In the genomic region with DNA sequence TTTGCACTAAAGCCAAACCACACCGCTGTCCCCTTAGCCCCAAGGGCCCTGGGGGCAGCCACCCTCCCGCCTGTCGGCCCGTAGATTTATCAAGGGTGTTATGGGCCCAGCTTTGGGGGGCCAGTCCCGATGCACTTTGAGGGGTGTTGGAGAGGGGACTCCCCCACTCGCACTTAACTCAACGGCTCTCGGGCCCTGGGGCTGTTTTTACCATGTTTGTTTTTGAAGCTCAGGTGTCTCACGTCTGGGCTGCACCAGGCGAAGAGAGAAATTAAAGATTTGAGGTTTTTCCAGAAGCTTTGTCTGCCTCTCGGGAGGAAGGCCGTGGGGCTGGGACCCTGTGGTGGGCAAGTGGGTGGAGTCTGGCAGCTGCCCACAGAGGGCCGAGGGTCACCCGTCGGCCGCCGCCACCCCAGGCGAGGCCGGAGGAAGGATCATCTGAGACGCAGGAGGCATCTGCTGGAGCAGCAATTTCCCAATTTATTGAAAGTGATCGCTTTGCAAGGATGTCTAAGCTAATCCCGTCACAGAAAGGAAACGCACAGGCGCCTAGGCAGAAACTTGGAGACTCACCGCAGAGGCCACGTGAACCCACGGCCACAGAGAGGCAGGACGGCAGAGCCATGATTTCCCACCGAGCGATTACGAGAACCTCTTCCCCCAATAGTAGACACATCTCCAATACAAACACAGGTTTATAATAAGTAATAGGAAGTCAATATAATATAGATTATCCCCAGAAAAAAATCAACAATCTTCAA, we compare ENCODE assay signal across 23 cellular contexts. TPM values are rescaled to one million over a fixed set of nuclear protein-coding genes. Genes with fewer than 3 reads are reported as not detected.
DNase-seq lines count a peak whose midpoint lies in the region; ATAC-seq, FAIRE-seq and TF ChIP-seq lines count a peak whose summit lies in the region.
"Had no signal": no experiment of that assay in that cellular context is flagged by ENCODE, and none has a peak within 500 bp of the region (broad histone marks: within the 10 kb centered on the region; RNA-seq: fewer than 3 reads in every experiment).

No MANE protein-coding gene starts in this region.

- no peak overlapping the region for H3K4me3 ChIP-seq in astrocyte (ENCODE audit: insufficient read depth, low read depth, low read length)
- H3K4me3 ChIP-seq: lung had no signal

- no peaks in the 10 kb centered on the region for H3K9me3 Mint-ChIP-seq in natural killer cell
- no peaks in the 10 kb centered on the region for H3K9me3 Mint-ChIP-seq in natural killer cell treated with Interleukin-12 subunit alpha and Interleukin-12 subunit beta and Interleukin-15 and Interleukin-18, amount 100 ng/mL, for 72 hours
- H3K9me3 Mint-ChIP-seq in astrocyte (ENCODE audit: unreplicated experiment): no peaks in the 10 kb centered on the region
- no peaks in the 10 kb centered on the region for H3K9me3 Mint-ChIP-seq in nephron
- no peaks in the 10 kb centered on the region for H3K9me3 Mint-ChIP-seq in activated naive CD8-positive, alpha-beta T cell treated with anti-CD3 and anti-CD28 coated beads for 36 hours

- no peak overlapping the region for H2AFZ ChIP-seq in astrocyte (ENCODE audit: low read depth, low read length)

- no peak overlapping the region for H3K9ac ChIP-seq in astrocyte (ENCODE audit: low read length)

- no peaks in the 10 kb centered on the region for H3K27me3 ChIP-seq in astrocyte (ENCODE audit: insufficient read depth, low read length)
- H3K27me3 ChIP-seq: right lobe of liver had no signal

- H3K36me3 Mint-ChIP-seq in natural killer cell: no peaks in the 10 kb centered on the region
- no peaks in the 10 kb centered on the region for H3K36me3 Mint-ChIP-seq in natural killer cell treated with Interleukin-12 subunit alpha and Interleukin-12 subunit beta and Interleukin-15 and Interleukin-18, amount 100 ng/mL, for 72 hours
- H3K36me3 Mint-ChIP-seq in astrocyte (ENCODE audit: low read depth, unreplicated experiment): peaks cover 4% of the 10 kb centered on the region
- H3K36me3 Mint-ChIP-seq in nephron (ENCODE audit: low read depth): peaks cover 24% of the 10 kb centered on the region
- no peaks in the 10 kb centered on the region for H3K36me3 Mint-ChIP-seq in activated naive CD8-positive, alpha-beta T cell treated with anti-CD3 and anti-CD28 coated beads for 36 hours

- intact Hi-C loops in natural killer cell (cut with micrococcal nuclease): loop anchor here (5.0 kb wide), 1 partner anchor 36 kb away; the partner anchor contains the start of genes ARFRP1 and ZGPAT

- no peaks in the 10 kb centered on the region for H3K36me3 ChIP-seq in astrocyte (ENCODE audit: insufficient read depth, low read length)

- H3K27ac Mint-ChIP-seq in natural killer cell (no peak overlapping the region), astrocyte (ENCODE audit: unreplicated experiment) (no peak overlapping the region), nephron (peak overlapping the region in 2 of 3 experiments; percentile 26 to 78)
- H3K27ac Mint-ChIP-seq in natural killer cell treated with Interleukin-12 subunit alpha and Interleukin-12 subunit beta and Interleukin-15 and Interleukin-18, amount 100 ng/mL, for 72 hours: no peak overlapping the region
- no peak overlapping the region for H3K27ac Mint-ChIP-seq in activated naive CD8-positive, alpha-beta T cell treated with anti-CD3 and anti-CD28 coated beads for 36 hours
- H3K27ac Mint-ChIP-seq: activated CD8-positive, alpha-beta T cell treated with anti-CD3 and anti-CD28 coated beads, Interleukin-2, amount 10 ng/mL, durations not matched to agents 7 days and 5 days had no signal

- FAIRE-seq in astrocyte (lab: Jason Lieb, UNC): no peak
- FAIRE-seq: urothelium cell line had no signal

- ATAC-seq in natural killer cell (no peak), HG02610 (IDR thresholded peaks at IDR 0.05; ENCODE audit: unreplicated experiment) (no peak)
- ATAC-seq in natural killer cell treated with Interleukin-12 subunit alpha and Interleukin-12 subunit beta and Interleukin-15 and Interleukin-18, amount 100 ng/mL, for 72 hours: no peak
- ATAC-seq: activated CD8-positive, alpha-beta T cell treated with anti-CD3 and anti-CD28 coated beads, Interleukin-2, amount 10 ng/mL, durations not matched to agents 7 days and 5 days; right lobe of liver had no signal

- peaks cover 21% of the 10 kb centered on the region for H4K20me1 ChIP-seq in astrocyte (ENCODE audit: insufficient read depth, low read length)

- H3K4me2 ChIP-seq in astrocyte (ENCODE audit: low read length): no peak overlapping the region

- no peak for DNase-seq in natural killer cell
- DNase-seq in natural killer cell treated with Interleukin-12 subunit alpha and Interleukin-12 subunit beta and Interleukin-15 and Interleukin-18, amount 100 ng/mL, for 72 hours (ENCODE audit: low spot score): no peak
- DNase-seq in astrocyte (ENCODE audit: low read depth): no peak
- no peak for DNase-seq in activated naive CD8-positive, alpha-beta T cell treated with anti-CD3 and anti-CD28 coated beads for 36 hours
- DNase-seq in iPS-NIHi11 (ENCODE audit: low spot score): no peak
- DNase-seq in GF-D8 (lab: John Stamatoyannopoulos, UW): no peak
- DNase-seq: activated CD4-positive, CD25-positive, alpha-beta regulatory T cell treated with anti-CD3 and anti-CD28 coated beads, Interleukin-2, amount 50 U/mL, for 72 hours; activated CD8-positive, alpha-beta T cell treated with anti-CD3 and anti-CD28 coated beads, Interleukin-2, amount 10 ng/mL, durations not matched to agents 7 days and 5 days; activated gamma-delta T cell treated with Interleukin-2 at 50 U/mL for 16 hours; activated T-cell treated with anti-CD3 and anti-CD28 coated beads, Interleukin-2, amount 50 U/mL, for 1 hour; amniotic stem cell; islet precursor cell; MM.1S; NCI-H1436; NCI-H526 treated with DMSO at 0.1 percent for 48 hours; occipital lobe; SW 1271 had no signal

- no peaks in the 10 kb centered on the region for H3K27me3 Mint-ChIP-seq in natural killer cell (ENCODE audit: low read depth in 2 of 2)
- no peaks in the 10 kb centered on the region for H3K27me3 Mint-ChIP-seq in natural killer cell treated with Interleukin-12 subunit alpha and Interleukin-12 subunit beta and Interleukin-15 and Interleukin-18, amount 100 ng/mL, for 72 hours
- H3K27me3 Mint-ChIP-seq in astrocyte (ENCODE audit: low read depth, unreplicated experiment): no peaks in the 10 kb centered on the region
- H3K27me3 Mint-ChIP-seq in nephron (ENCODE audit: low read depth): no peaks in the 10 kb centered on the region
- no peaks in the 10 kb centered on the region for H3K27me3 Mint-ChIP-seq in activated naive CD8-positive, alpha-beta T cell treated with anti-CD3 and anti-CD28 coated beads for 36 hours

- H3K4me3 Mint-ChIP-seq in natural killer cell (peak overlapping the region; percentile 67), astrocyte (ENCODE audit: unreplicated experiment) (peak overlapping the region; percentile 55), nephron (peak overlapping the region; percentile 45 to 58 (median 46))
- no peak overlapping the region for H3K4me3 Mint-ChIP-seq in natural killer cell treated with Interleukin-12 subunit alpha and Interleukin-12 subunit beta and Interleukin-15 and Interleukin-18, amount 100 ng/mL, for 72 hours
- no peak overlapping the region for H3K4me3 Mint-ChIP-seq in activated naive CD8-positive, alpha-beta T cell treated with anti-CD3 and anti-CD28 coated beads for 36 hours
- H3K4me3 Mint-ChIP-seq: activated CD8-positive, alpha-beta T cell treated with anti-CD3 and anti-CD28 coated beads, Interleukin-2, amount 10 ng/mL, durations not matched to agents 7 days and 5 days had no signal

- no peaks in the 10 kb centered on the region for H3K9me3 ChIP-seq in astrocyte (ENCODE audit: insufficient read depth, low read depth, low read length)
- H3K9me3 ChIP-seq: right lobe of liver had no signal

- no peak overlapping the region for H3K27ac ChIP-seq in astrocyte (ENCODE audit: low read depth, low read length)
- H3K27ac ChIP-seq: C4-2B had no signal

- H3K79me2 ChIP-seq in astrocyte (ENCODE audit: insufficient read depth, low read length): peaks cover 8% of the 10 kb centered on the region

- peaks cover 15% of the 10 kb centered on the region for H3K4me1 ChIP-seq in astrocyte (ENCODE audit: insufficient read depth, low read length)

- H3K4me1 Mint-ChIP-seq in natural killer cell (peaks cover 0 to 12% of the 10 kb centered on the region in 2 donors), astrocyte (ENCODE audit: low read depth, unreplicated experiment) (no peaks in the 10 kb centered on the region), nephron (peaks cover 4% of the 10 kb centered on the region)
- no peaks in the 10 kb centered on the region for H3K4me1 Mint-ChIP-seq in natural killer cell treated with Interleukin-12 subunit alpha and Interleukin-12 subunit beta and Interleukin-15 and Interleukin-18, amount 100 ng/mL, for 72 hours (ENCODE audit: low read depth in 2 of 2)
- H3K4me1 Mint-ChIP-seq in activated naive CD8-positive, alpha-beta T cell treated with anti-CD3 and anti-CD28 coated beads for 36 hours: no peaks in the 10 kb centered on the region

- no peak for TF ChIP-seq CTCF in natural killer cell (IDR thresholded peaks at IDR 0.05)
- no peak for TF ChIP-seq CTCF in astrocyte (IDR thresholded peaks at IDR 0.05; ENCODE audit: insufficient read depth, low read depth, low read length)
- no peak for TF ChIP-seq CTCF in nephron (IDR thresholded peaks at IDR 0.05; ENCODE audit: unreplicated experiment in 3 of 3)

RNA-seq across cellular contexts. Expression of gene SLC2A4RG, which starts 3.8 kb away (rescaled TPM):
- total RNA-seq in natural killer cell: 100 to 1,000 TPM in 1 of 3 donors, 10 to 100 TPM in 2; 90.4 to 100 (median 95.5) TPM
- total RNA-seq in natural killer cell treated with Interleukin-12 subunit alpha and Interleukin-12 subunit beta and Interleukin-15 and Interleukin-18, amount 100 ng/mL, for 72 hours: 10 to 100 TPM; 21.0 to 31.1 TPM
- total RNA-seq in astrocyte: 65.6 and 68.3 TPM in 2 replicates
- total RNA-seq in activated naive CD8-positive, alpha-beta T cell treated with anti-CD3 and anti-CD28 coated beads for 36 hours: 10 to 100 TPM; 25.7 to 29.3 TPM

RNA-seq across cellular contexts. Expression of gene LIME1, which starts 6.9 kb away (rescaled TPM):
- total RNA-seq in natural killer cell (10 to 100 TPM; 86.5 to 94.4 (median 91.7) TPM), astrocyte (7.6 TPM in 2 replicates)
- 10 to 100 TPM in 1 of 2 donors, 1 to 10 TPM in 1; 9.3 to 15.7 TPM for total RNA-seq in natural killer cell treated with Interleukin-12 subunit alpha and Interleukin-12 subunit beta and Interleukin-15 and Interleukin-18, amount 100 ng/mL, for 72 hours
- total RNA-seq in activated naive CD8-positive, alpha-beta T cell treated with anti-CD3 and anti-CD28 coated beads for 36 hours: 10 to 100 TPM in 1 of 2 experiments, 1 to 10 TPM in 1; 9.3 to 12.2 TPM

RNA-seq across cellular contexts. Expression of gene ZGPAT, which starts 35.6 kb away (rescaled TPM):
- total RNA-seq in natural killer cell: 10 to 100 TPM; 39.3 to 47.7 (median 46.1) TPM
- total RNA-seq in natural killer cell treated with Interleukin-12 subunit alpha and Interleukin-12 subunit beta and Interleukin-15 and Interleukin-18, amount 100 ng/mL, for 72 hours: 10 to 100 TPM; 40.8 to 53.0 TPM
- 24.8 and 25.5 TPM in 2 replicates for total RNA-seq in astrocyte
- total RNA-seq in activated naive CD8-positive, alpha-beta T cell treated with anti-CD3 and anti-CD28 coated beads for 36 hours: 10 to 100 TPM; 22.0 to 22.1 TPM

RNA-seq across cellular contexts. Expression of gene ARFRP1, which starts 35.6 kb away (rescaled TPM):
- total RNA-seq in natural killer cell (10 to 100 TPM; 43.9 to 55.8 (median 50.6) TPM), astrocyte (30.0 and 32.5 TPM in 2 replicates)
- total RNA-seq in natural killer cell treated with Interleukin-12 subunit alpha and Interleukin-12 subunit beta and Interleukin-15 and Interleukin-18, amount 100 ng/mL, for 72 hours: 10 to 100 TPM; 52.4 to 87.0 TPM
- total RNA-seq in activated naive CD8-positive, alpha-beta T cell treated with anti-CD3 and anti-CD28 coated beads for 36 hours: 10 to 100 TPM; 49.5 to 50.1 TPM

RNA-seq across cellular contexts. Expression of gene TNFRSF6B, which starts 46.9 kb away (rescaled TPM):
- total RNA-seq in natural killer cell (not detected), astrocyte (2.0 and 2.8 TPM in 2 replicates)
- not detected for total RNA-seq in natural killer cell treated with Interleukin-12 subunit alpha and Interleukin-12 subunit beta and Interleukin-15 and Interleukin-18, amount 100 ng/mL, for 72 hours
- total RNA-seq in activated naive CD8-positive, alpha-beta T cell treated with anti-CD3 and anti-CD28 coated beads for 36 hours: not detected
- total RNA-seq: activated CD8-positive, alpha-beta T cell treated with anti-CD3 and anti-CD28 coated beads, Interleukin-2, amount 10 ng/mL, durations not matched to agents 7 days and 5 days; occipital lobe had no signal

Comparison
In these comparisons a context has a peak if more than half of its experiments do, and no peak if none do; other contexts are left out.
1. H3K4me3 Mint-ChIP-seq: peak in natural killer cell (single experiment), astrocyte (single experiment) and nephron (3 of 3); none in natural killer cell treated with Interleukin-12 subunit alpha and Interleukin-12 subunit beta and Interleukin-15 and Interleukin-18, amount 100 ng/mL, for 72 hours (single experiment) and activated naive CD8-positive, alpha-beta T cell treated with anti-CD3 and anti-CD28 coated beads for 36 hours (single experiment).
2. RNA of gene LIME1, which starts 6.9 kb away (total RNA-seq): 86.5 to 94.4 TPM in natural killer cell; 9.3 to 15.7 TPM in natural killer cell treated with Interleukin-12 subunit alpha and Interleukin-12 subunit beta and Interleukin-15 and Interleukin-18, amount 100 ng/mL, for 72 hours, 9.3 to 12.2 TPM in activated naive CD8-positive, alpha-beta T cell treated with anti-CD3 and anti-CD28 coated beads for 36 hours and 7.6 TPM in astrocyte; every median in the first group is over 4 times any median in the second.
3. H3K27ac Mint-ChIP-seq: peak in nephron (2 of 3); none in natural killer cell (0 of 2), natural killer cell treated with Interleukin-12 subunit alpha and Interleukin-12 subunit beta and Interleukin-15 and Interleukin-18, amount 100 ng/mL, for 72 hours (0 of 2), astrocyte (single experiment) and activated naive CD8-positive, alpha-beta T cell treated with anti-CD3 and anti-CD28 coated beads for 36 hours (single experiment).